In genomic region chrX:39645059-39645895, GRCh38 we compare ENCODE assay signal across 1 cellular context.
TF ChIP-seq lines count a peak whose summit lies in the region.

No MANE protein-coding gene starts in this region.

TF ChIP-seq in SK-N-SH, 30 proteins besides CTCF, POLR2A, EP300 and RAD21 (continued from another document):
- TF ChIP-seq IRF3 (IDR thresholded peaks at IDR 0.05; ENCODE audit: low read depth, low read length): no peak
- no peak for TF ChIP-seq NRF1 (IDR thresholded peaks at IDR 0.05; ENCODE audit: low read depth, low read length)
